Comparison of ENCODE assay signal across 1 cellular context in the genomic region with DNA sequence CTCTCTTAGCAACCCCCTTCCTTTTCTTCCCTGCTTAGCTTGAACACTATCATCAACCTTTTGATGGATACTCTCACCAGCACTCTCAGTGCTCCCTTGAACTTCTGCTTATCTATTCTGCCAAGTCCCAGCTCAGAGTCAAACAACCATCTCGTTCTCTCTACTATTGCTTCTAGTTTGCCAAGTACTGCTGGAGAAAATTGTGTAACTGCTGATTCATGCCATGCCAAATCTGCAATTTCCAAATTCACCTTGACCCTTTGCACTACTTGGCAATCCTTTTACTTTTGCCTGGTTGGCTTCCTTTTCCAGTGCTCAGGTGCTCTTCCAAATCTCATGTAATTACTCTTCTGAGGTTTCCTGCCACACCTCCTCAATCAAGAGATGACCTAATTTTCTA.
TF ChIP-seq lines count a peak whose summit lies in the region.

No MANE protein-coding gene starts in this region.

TF ChIP-seq in HepG2, 621 proteins besides CTCF, POLR2A, EP300 and RAD21 (continued from another document):
- TF ChIP-seq, protein P1, sequence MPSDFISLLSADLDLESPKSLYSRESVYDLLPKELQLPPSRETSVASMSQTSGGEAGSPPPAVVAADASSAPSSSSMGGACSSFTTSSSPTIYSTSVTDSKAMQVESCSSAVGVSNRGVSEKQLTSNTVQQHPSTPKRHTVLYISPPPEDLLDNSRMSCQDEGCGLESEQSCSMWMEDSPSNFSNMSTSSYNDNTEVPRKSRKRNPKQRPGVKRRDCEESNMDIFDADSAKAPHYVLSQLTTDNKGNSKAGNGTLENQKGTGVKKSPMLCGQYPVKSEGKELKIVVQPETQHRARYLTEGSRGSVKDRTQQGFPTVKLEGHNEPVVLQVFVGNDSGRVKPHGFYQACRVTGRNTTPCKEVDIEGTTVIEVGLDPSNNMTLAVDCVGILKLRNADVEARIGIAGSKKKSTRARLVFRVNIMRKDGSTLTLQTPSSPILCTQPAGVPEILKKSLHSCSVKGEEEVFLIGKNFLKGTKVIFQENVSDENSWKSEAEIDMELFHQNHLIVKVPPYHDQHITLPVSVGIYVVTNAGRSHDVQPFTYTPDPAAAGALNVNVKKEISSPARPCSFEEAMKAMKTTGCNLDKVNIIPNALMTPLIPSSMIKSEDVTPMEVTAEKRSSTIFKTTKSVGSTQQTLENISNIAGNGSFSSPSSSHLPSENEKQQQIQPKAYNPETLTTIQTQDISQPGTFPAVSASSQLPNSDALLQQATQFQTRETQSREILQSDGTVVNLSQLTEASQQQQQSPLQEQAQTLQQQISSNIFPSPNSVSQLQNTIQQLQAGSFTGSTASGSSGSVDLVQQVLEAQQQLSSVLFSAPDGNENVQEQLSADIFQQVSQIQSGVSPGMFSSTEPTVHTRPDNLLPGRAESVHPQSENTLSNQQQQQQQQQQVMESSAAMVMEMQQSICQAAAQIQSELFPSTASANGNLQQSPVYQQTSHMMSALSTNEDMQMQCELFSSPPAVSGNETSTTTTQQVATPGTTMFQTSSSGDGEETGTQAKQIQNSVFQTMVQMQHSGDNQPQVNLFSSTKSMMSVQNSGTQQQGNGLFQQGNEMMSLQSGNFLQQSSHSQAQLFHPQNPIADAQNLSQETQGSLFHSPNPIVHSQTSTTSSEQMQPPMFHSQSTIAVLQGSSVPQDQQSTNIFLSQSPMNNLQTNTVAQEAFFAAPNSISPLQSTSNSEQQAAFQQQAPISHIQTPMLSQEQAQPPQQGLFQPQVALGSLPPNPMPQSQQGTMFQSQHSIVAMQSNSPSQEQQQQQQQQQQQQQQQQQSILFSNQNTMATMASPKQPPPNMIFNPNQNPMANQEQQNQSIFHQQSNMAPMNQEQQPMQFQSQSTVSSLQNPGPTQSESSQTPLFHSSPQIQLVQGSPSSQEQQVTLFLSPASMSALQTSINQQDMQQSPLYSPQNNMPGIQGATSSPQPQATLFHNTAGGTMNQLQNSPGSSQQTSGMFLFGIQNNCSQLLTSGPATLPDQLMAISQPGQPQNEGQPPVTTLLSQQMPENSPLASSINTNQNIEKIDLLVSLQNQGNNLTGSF (CRISPR knock-in tag; IDR thresholded peaks at IDR 0.05), result no peak
- TF ChIP-seq HNF4A (CRISPR knock-in tag; IDR thresholded peaks at IDR 0.05) (peak; percentile 21; the same call in 1 of the 2 replicates), ZNF263 (CRISPR knock-in tag; IDR thresholded peaks at IDR 0.05) (peak; percentile 53; the same call in 1 of the 2 replicates), FOSL2 (CRISPR knock-in tag; IDR thresholded peaks at IDR 0.05) (peak; percentile 37)
